In the genomic region with DNA sequence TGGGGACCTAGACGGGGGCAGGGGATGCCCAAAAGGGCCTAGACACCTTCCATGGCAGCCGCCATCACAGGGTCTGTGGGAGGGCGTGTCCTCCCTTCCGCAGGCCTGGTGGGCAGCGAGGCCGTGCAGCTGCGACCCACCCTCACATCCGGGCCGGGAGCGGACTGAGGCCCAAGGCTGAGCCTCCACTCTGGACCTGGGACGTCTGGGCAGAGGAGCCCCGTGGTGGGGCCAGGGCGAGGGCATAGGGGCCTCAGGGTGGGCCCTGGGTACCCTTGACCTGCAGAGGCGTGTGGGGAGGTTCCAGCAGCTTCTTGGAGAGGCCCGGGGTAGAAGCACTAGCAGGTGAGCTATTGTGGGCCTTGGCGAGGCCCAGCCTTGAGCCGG, we compare ENCODE assay signal across 8 cellular contexts. TPM values are rescaled to one million over a fixed set of nuclear protein-coding genes. Genes with fewer than 3 reads are reported as not detected.
DNase-seq lines count a peak whose midpoint lies in the region; ATAC-seq, FAIRE-seq and TF ChIP-seq lines count a peak whose summit lies in the region.

No MANE protein-coding gene starts in this region.

- H3K9ac ChIP-seq in HepG2 (ENCODE audit: insufficient read depth, low read depth, low read length) (no peak overlapping the region), subcutaneous abdominal adipose tissue (ENCODE audit: low read length in 5 of 5) (peak overlapping the region in 2 of 5 donors; percentile 2 to 10)

- H3K9me3 ChIP-seq in HepG2 (ENCODE audit: low read length) (no peaks in the 10 kb centered on the region), subcutaneous abdominal adipose tissue (ENCODE audit: control insufficient read depth in 5 of 5, low read length in 5 of 5) (no peaks in the 10 kb centered on the region)

- H3K4me1 Mint-ChIP-seq in activated CD4-positive, alpha-beta T cell treated with anti-CD3 and anti-CD28 coated beads, Interleukin-2, amount 10 ng/mL, durations not matched to agents 7 days and 5 days = peaks cover 41% of the 10 kb centered on the region
- H3K4me1 Mint-ChIP-seq in activated B cell treated with CpG ODN at 0.5 μM for 24 hours = peaks cover 44% of the 10 kb centered on the region

- no peak overlapping the region for H2AFZ ChIP-seq in HepG2 (ENCODE audit: low read length)

- no peak overlapping the region; a peak in 1 of 6 replicates for H3K4me3 ChIP-seq in HepG2 (replicated peaks in 1 of 3; ENCODE audit: insufficient read depth in 1 of 3, low read depth in 2 of 3, low read length in 3 of 3)
- H3K4me3 ChIP-seq in subcutaneous abdominal adipose tissue (ENCODE audit: low read depth in 1 of 5, low read length in 5 of 5) = no peak overlapping the region

- peaks cover 47% of the 10 kb centered on the region for H3K4me1 ChIP-seq in HepG2 (ENCODE audit: insufficient read depth, low read length)
- H3K4me1 ChIP-seq in subcutaneous abdominal adipose tissue (ENCODE audit: control insufficient read depth in 5 of 5, insufficient read depth in 5 of 5, low read length in 5 of 5) = peaks cover 0 to 55% (median 32%) of the 10 kb centered on the region in 5 donors

- intact Hi-C loops in activated B cell treated with CpG ODN at 0.5 μM for 24 hours (cut with micrococcal nuclease) (loop anchor here (1.0 kb wide), 2 partner anchors 50 to 58 kb away; no protein-coding TSS in a partner anchor), HepG2 (cut with micrococcal nuclease; ENCODE audit: unreplicated experiment) (loop anchor here (2.0 kb wide), 1 partner anchor 57 kb away; no protein-coding TSS in a partner anchor)

- H3K27ac ChIP-seq in HepG2 (ENCODE audit: extremely low read length, insufficient read depth, low read length) (no peak overlapping the region), subcutaneous abdominal adipose tissue (ENCODE audit: low read depth, low read length) (peak overlapping the region; percentile 94)

- H3K4me3 Mint-ChIP-seq in activated CD4-positive, alpha-beta T cell treated with anti-CD3 and anti-CD28 coated beads, Interleukin-2, amount 10 ng/mL, durations not matched to agents 7 days and 5 days = peak overlapping the region; percentile 73
- peak overlapping the region; percentile 36 for H3K4me3 Mint-ChIP-seq in activated B cell treated with CpG ODN at 0.5 μM for 24 hours

- ATAC-seq in activated B cell treated with CpG ODN at 0.5 μM for 24 hours (ENCODE audit: low read depth) (no peak), HepG2 (no peak), HG02763 (IDR thresholded peaks at IDR 0.05; ENCODE audit: unreplicated experiment) (no peak), GM19395 (IDR thresholded peaks at IDR 0.05; ENCODE audit: unreplicated experiment) (no peak), GM21423 (IDR thresholded peaks at IDR 0.05; ENCODE audit: unreplicated experiment) (no peak)

- no peaks in the 10 kb centered on the region for H3K36me3 Mint-ChIP-seq in activated CD4-positive, alpha-beta T cell treated with anti-CD3 and anti-CD28 coated beads, Interleukin-2, amount 10 ng/mL, durations not matched to agents 7 days and 5 days (ENCODE audit: low read depth)
- no peaks in the 10 kb centered on the region for H3K36me3 Mint-ChIP-seq in activated B cell treated with CpG ODN at 0.5 μM for 24 hours (ENCODE audit: low read depth)

- no peak for TF ChIP-seq POLR2A in HepG2 (IDR thresholded peaks at IDR 0.05; ENCODE audit: insufficient read depth in 1 of 2, low read depth in 2 of 2, low read length in 2 of 2)

- TF ChIP-seq CTCF in activated B cell treated with CpG ODN at 0.5 μM for 24 hours (IDR thresholded peaks at IDR 0.05) (no peak), HepG2 (CRISPR knock-in tag; IDR thresholded peaks at IDR 0.05) (no peak)

- no peak for DNase-seq in activated CD4-positive, alpha-beta T cell treated with anti-CD3 and anti-CD28 coated beads, Interleukin-2, amount 10 ng/mL, durations not matched to agents 7 days and 5 days
- DNase-seq in activated CD4-positive, alpha-beta T cell treated with anti-CD3 and anti-CD28 coated beads for 4 hours = no peak
- DNase-seq in activated B cell treated with CpG ODN at 0.5 μM for 24 hours = no peak
- DNase-seq in HepG2 (ENCODE audit: low spot score) = no peak

- no peaks in the 10 kb centered on the region for H3K27me3 Mint-ChIP-seq in activated CD4-positive, alpha-beta T cell treated with anti-CD3 and anti-CD28 coated beads, Interleukin-2, amount 10 ng/mL, durations not matched to agents 7 days and 5 days
- no peaks in the 10 kb centered on the region for H3K27me3 Mint-ChIP-seq in activated B cell treated with CpG ODN at 0.5 μM for 24 hours

- CTCF ChIA-PET in activated CD4-positive, alpha-beta T cell treated with anti-CD3 and anti-CD28 coated beads, Interleukin-2, amount 10 ng/mL, durations not matched to agents 7 days and 5 days (lab: Charles Lee) = interaction anchor here (1.0 to 1.8 kb wide), 7 partner anchors 8 to 212 kb away, joined by 3 to 7 read pairs (median 4); partner anchors contain the start of gene PWWP2B
- CTCF ChIA-PET in activated B cell treated with CpG ODN at 0.5 μM for 24 hours (lab: Charles Lee) = interaction anchor here (1.0 to 1.5 kb wide), 6 partner anchors 12 to 239 kb away, joined by 3 to 6 read pairs (median 4); partner anchors contain the start of gene PWWP2B
- CTCF ChIA-PET in HepG2 (lab: Yijun Ruan, JAX; ENCODE audit: low intra/inter-chr PET ratio, low total read pairs) = interaction anchor here (1.1 to 1.7 kb wide), 2 partner anchors 50 to 58 kb away, joined by 3 to 5 read pairs; no protein-coding TSS in a partner anchor

- TF ChIP-seq EP300 in HepG2 (IDR thresholded peaks at IDR 0.05; ENCODE audit: low read depth in 2 of 2, low read length in 2 of 2) (no peak), HepG2 (CRISPR knock-in tag; IDR thresholded peaks at IDR 0.05; ENCODE audit: borderline replicate concordance) (no peak)

- no peak for FAIRE-seq in HepG2 (lab: Jason Lieb, UNC)

- H3K79me2 ChIP-seq in HepG2 (ENCODE audit: insufficient read depth, low read length) = no peaks in the 10 kb centered on the region

- POLR2A ChIA-PET in activated CD4-positive, alpha-beta T cell treated with anti-CD3 and anti-CD28 coated beads, Interleukin-2, amount 10 ng/mL, durations not matched to agents 7 days and 5 days (lab: Charles Lee) = interaction anchor here (1.3 kb wide), 1 partner anchor 25 kb away, joined by 4 read pairs; no protein-coding TSS in a partner anchor
- POLR2A ChIA-PET in activated B cell treated with CpG ODN at 0.5 μM for 24 hours (lab: Charles Lee) = interaction anchor here (0.9 to 4.0 kb wide), 6 partner anchors 12 to 130 kb away, joined by 3 to 40 read pairs (median 6); partner anchors contain the start of gene PWWP2B
- POLR2A ChIA-PET in HepG2 (lab: Yijun Ruan, JAX) = interaction anchor here (1.0 to 1.8 kb wide), 4 partner anchors 10 to 70 kb away, joined by 3 to 6 read pairs (median 4); no protein-coding TSS in a partner anchor

- peaks cover 5% of the 10 kb centered on the region for H3K9me3 Mint-ChIP-seq in activated CD4-positive, alpha-beta T cell treated with anti-CD3 and anti-CD28 coated beads, Interleukin-2, amount 10 ng/mL, durations not matched to agents 7 days and 5 days
- H3K9me3 Mint-ChIP-seq in activated B cell treated with CpG ODN at 0.5 μM for 24 hours = no peaks in the 10 kb centered on the region

- no peaks in the 10 kb centered on the region; a peak in 1 of 5 replicates for H3K27me3 ChIP-seq in HepG2 (ENCODE audit: control insufficient read depth in 1 of 2, insufficient read depth in 2 of 2, low read length in 2 of 2)
- H3K27me3 ChIP-seq in subcutaneous abdominal adipose tissue (ENCODE audit: control insufficient read depth in 5 of 5, insufficient read depth in 4 of 5, low read length in 5 of 5) = no peaks in the 10 kb centered on the region

- WGBS in HepG2 (ENCODE audit: low lambda C conversion rate) = 86% methylated on average over 2 of the region's 17 CpGs

- in situ Hi-C loops in HepG2 (cut with HindIII; ENCODE audit: extremely low pct_ligation_motif_present, low pct_unique_long_range_greater_than_20kb) = no loop called here

- BruUV-seq in HepG2 (replicated peaks; lab: Mats Ljungman, UMichigan) = no TSS peak

- peak overlapping the region; percentile 99 for H3K27ac Mint-ChIP-seq in activated CD4-positive, alpha-beta T cell treated with anti-CD3 and anti-CD28 coated beads, Interleukin-2, amount 10 ng/mL, durations not matched to agents 7 days and 5 days
- peak overlapping the region; percentile 96 for H3K27ac Mint-ChIP-seq in activated B cell treated with CpG ODN at 0.5 μM for 24 hours

- no peaks in the 10 kb centered on the region for H4K20me1 ChIP-seq in HepG2 (ENCODE audit: insufficient read depth, low read length)

- H3K36me3 ChIP-seq in HepG2 (replicated peaks in 1 of 2; ENCODE audit: control insufficient read depth in 1 of 2, insufficient read depth in 2 of 2, low read length in 2 of 2) = no peaks in the 10 kb centered on the region
- no peaks in the 10 kb centered on the region for H3K36me3 ChIP-seq in subcutaneous abdominal adipose tissue (ENCODE audit: control insufficient read depth in 5 of 5, insufficient read depth in 5 of 5, low read length in 5 of 5)

- H3K4me2 ChIP-seq in HepG2 (ENCODE audit: low read depth, low read length) = no peak overlapping the region

- no peak for TF ChIP-seq RAD21 in HepG2 (CRISPR knock-in tag; IDR thresholded peaks at IDR 0.05)

RNA-seq across cellular contexts. Expression of gene PWWP2B, which starts 49.2 kb away (rescaled TPM):
- 1 to 10 TPM; 8.1 to 9.3 TPM for total RNA-seq in activated CD4-positive, alpha-beta T cell treated with anti-CD3 and anti-CD28 coated beads, Interleukin-2, amount 10 ng/mL, durations not matched to agents 7 days and 5 days
- total RNA-seq in activated B cell treated with CpG ODN at 0.5 μM for 24 hours (12.8 and 13.4 TPM in 2 replicates), HepG2 (2016; rRNA removed; fragmentation: Illumina TruSeq; extraction: Trizol) (3.5 and 4.7 TPM in 2 replicates)
- total RNA-seq in HepG2 (2016; cell fraction: cytosol; rRNA removed; fragmentation: Illumina TruSeq; extraction: Trizol; ENCODE audit: low read depth) = 1.3 and 1.8 TPM in 2 replicates
- total RNA-seq in HepG2 (2016; cell fraction: insoluble cytoplasmic fraction; rRNA removed; fragmentation: Illumina TruSeq; extraction: Trizol) = 3.2 and 5.1 TPM in 2 replicates
- 3.2 and 3.7 TPM in 2 replicates for total RNA-seq in HepG2 (2016; cell fraction: membrane; rRNA removed; fragmentation: Illumina TruSeq; extraction: Trizol)
- 2.9 and 3.1 TPM in 2 replicates for total RNA-seq in HepG2 (2016; cell fraction: nucleus; rRNA removed; fragmentation: Illumina TruSeq; extraction: Trizol)
- polyA plus RNA-seq in HepG2 (2011; rRNA removed) = 2.3 and 3.7 TPM in 2 replicates
- 3.1 and 4.4 TPM in 2 replicates for polyA plus RNA-seq in HepG2 (2011; cell fraction: cytosol; rRNA removed)
- polyA plus RNA-seq in HepG2 (2011; cell fraction: nucleus; rRNA removed) = 12.7 and 14.5 TPM in 2 replicates
- 2.3 and 4.1 TPM in 2 replicates for polyA plus RNA-seq in HepG2 (2012)
- 1.2 and 1.3 TPM in 2 replicates for polyA plus RNA-seq in HepG2 (2016; cell fraction: cytosol; fragmentation: Illumina TruSeq; extraction: Trizol; ENCODE audit: low read depth)
- 2.8 and 3.2 TPM in 2 replicates for polyA plus RNA-seq in HepG2 (2016; cell fraction: insoluble cytoplasmic fraction; fragmentation: Illumina TruSeq; extraction: Trizol; ENCODE audit: low read depth)
- polyA plus RNA-seq in HepG2 (2016; cell fraction: membrane; fragmentation: Illumina TruSeq; extraction: Trizol; ENCODE audit: low read depth) = 2.2 and 2.3 TPM in 2 replicates
- 5.4 and 5.6 TPM in 2 replicates for polyA plus RNA-seq in HepG2 (2016; cell fraction: nucleus; fragmentation: Illumina TruSeq; extraction: Trizol; ENCODE audit: insufficient read depth, low read depth)
- polyA minus RNA-seq in HepG2 (2011; rRNA and poly(A)+ RNA removed; ENCODE audit: low replicate concordance) = 3.9 and 6.3 TPM in 2 replicates
- polyA minus RNA-seq in HepG2 (2011; cell fraction: cytosol; rRNA and poly(A)+ RNA removed) = 4.8 and 5.9 TPM in 2 replicates
- 2.7 and 3.5 TPM in 2 replicates for polyA minus RNA-seq in HepG2 (2011; cell fraction: nucleus; rRNA and poly(A)+ RNA removed)
